10 cellular contexts compared by ENCODE assay signal in genomic region chr12:10720974-10721565, GRCh38. TPM values are rescaled to one million over a fixed set of nuclear protein-coding genes. Genes with fewer than 3 reads are reported as not detected.
A peak's percentile ranks its signal among the peaks of the same experiment; 100 is the strongest.
DNase-seq lines count a peak whose midpoint lies in the region; ATAC-seq, FAIRE-seq and TF ChIP-seq lines count a peak whose summit lies in the region.
"Had no signal": no experiment of that assay in that cellular context is flagged by ENCODE, and none has a peak within 500 bp of the region (broad histone marks: within the 10 kb centered on the region; RNA-seq: fewer than 3 reads in every experiment).

No MANE protein-coding gene starts in this region.

- H2AFZ ChIP-seq in keratinocyte (ENCODE audit: control insufficient read depth, low read length): no peak overlapping the region

- peaks cover 48% of the 10 kb centered on the region for H3K4me1 ChIP-seq in keratinocyte (ENCODE audit: control insufficient read depth, extremely low read depth, insufficient read depth, low read length)
- peaks cover 5% of the 10 kb centered on the region for H3K4me1 ChIP-seq in thymus (ENCODE audit: control insufficient read depth, insufficient read depth, low read length)

- H3K27me3 ChIP-seq in keratinocyte (ENCODE audit: control insufficient read depth, extremely low read depth, insufficient read depth, low read length): no peaks in the 10 kb centered on the region
- H3K27me3 ChIP-seq in thymus (ENCODE audit: control insufficient read depth, insufficient read depth): peaks cover 9% of the 10 kb centered on the region

- no peak for DNase-seq in activated CD4-positive, alpha-beta T cell treated with anti-CD3 and anti-CD28 coated beads, Interleukin-2, amount 10 ng/mL, durations not matched to agents 7 days and 5 days
- DNase-seq in activated CD4-positive, alpha-beta T cell treated with anti-CD3 and anti-CD28 coated beads, Interleukin-2, amount 50 U/mL, for 4 hours: no peak
- no peak for DNase-seq in activated naive CD8-positive, alpha-beta T cell treated with anti-CD3 and anti-CD28 coated beads, Interleukin-2, amount 50 U/mL, for 24 hours
- DNase-seq in keratinocyte (ENCODE audit: low read depth, low spot score) (no peak), NCI-H146 (lab: John Stamatoyannopoulos, UW) (no peak)
- DNase-seq in stimulated activated CD4-positive, alpha-beta T cell treated with anti-CD3 and anti-CD28 coated beads, Interleukin-12 subunit alpha, Interleukin-12 subunit beta, amount 100 ng/mL, for 4 hours: no peak
- DNase-seq: NCI-H1930 had no signal

- dilution Hi-C loops in keratinocyte (cut with MboI; ENCODE audit: extremely low pct_ligation_motif_present, low sequenced_read_pairs): no loop called here

- H3K9me3 ChIP-seq in keratinocyte (ENCODE audit: control insufficient read depth, low read depth, low read length) (no peaks in the 10 kb centered on the region), thymus (ENCODE audit: control insufficient read depth) (no peaks in the 10 kb centered on the region)

- H3K79me2 ChIP-seq in keratinocyte (ENCODE audit: control insufficient read depth, insufficient read depth, low read length): peaks cover 58% of the 10 kb centered on the region

- peak overlapping the region; percentile 84 for H3K4me3 Mint-ChIP-seq in activated CD4-positive, alpha-beta T cell treated with anti-CD3 and anti-CD28 coated beads, Interleukin-2, amount 10 ng/mL, durations not matched to agents 7 days and 5 days
- peak overlapping the region; percentile 97 for H3K4me3 Mint-ChIP-seq in activated naive CD8-positive, alpha-beta T cell treated with anti-CD3 and anti-CD28 coated beads, Interleukin-2, amount 50 U/mL, for 24 hours

- peaks cover 4% of the 10 kb centered on the region for H3K36me3 Mint-ChIP-seq in activated CD4-positive, alpha-beta T cell treated with anti-CD3 and anti-CD28 coated beads, Interleukin-2, amount 10 ng/mL, durations not matched to agents 7 days and 5 days (ENCODE audit: low read depth)
- H3K36me3 Mint-ChIP-seq in activated naive CD8-positive, alpha-beta T cell treated with anti-CD3 and anti-CD28 coated beads, Interleukin-2, amount 50 U/mL, for 24 hours (ENCODE audit: low read depth): peaks cover 38% of the 10 kb centered on the region
- H3K36me3 Mint-ChIP-seq: memory B cell had no signal

- ATAC-seq in activated naive CD8-positive, alpha-beta T cell treated with anti-CD3 and anti-CD28 coated beads, Interleukin-2, amount 50 U/mL, for 24 hours: no peak
- ATAC-seq in GM21360 (IDR thresholded peaks at IDR 0.05; ENCODE audit: unreplicated experiment): no peak

- POLR2A ChIA-PET in activated CD4-positive, alpha-beta T cell treated with anti-CD3 and anti-CD28 coated beads, Interleukin-2, amount 10 ng/mL, durations not matched to agents 7 days and 5 days (lab: Charles Lee): no interaction called here

- H3K9ac ChIP-seq in keratinocyte (ENCODE audit: control insufficient read depth, extremely low read depth, insufficient read depth, low read length): peak overlapping the region; percentile 100

- H3K9me1 ChIP-seq in keratinocyte (ENCODE audit: control insufficient read depth, extremely low read depth, insufficient read depth, low read length): no peaks in the 10 kb centered on the region

- H3K27me3 Mint-ChIP-seq in activated CD4-positive, alpha-beta T cell treated with anti-CD3 and anti-CD28 coated beads, Interleukin-2, amount 10 ng/mL, durations not matched to agents 7 days and 5 days: peaks cover 32% of the 10 kb centered on the region
- peaks cover 24% of the 10 kb centered on the region for H3K27me3 Mint-ChIP-seq in activated naive CD8-positive, alpha-beta T cell treated with anti-CD3 and anti-CD28 coated beads, Interleukin-2, amount 50 U/mL, for 24 hours

- TF ChIP-seq CTCF in keratinocyte (optimal IDR thresholded peaks at IDR 0.05 in 1 of 3, IDR thresholded peaks at IDR 0.05 in 1 of 3, conservative IDR thresholded peaks at IDR 0.05 in 1 of 3; ENCODE audit: extremely low read depth in 1 of 3, insufficient read depth in 2 of 3, low read length in 3 of 3): no peak

- peak; percentile 81 for FAIRE-seq in keratinocyte (lab: Jason Lieb, UNC)

- H3K36me3 ChIP-seq in keratinocyte (ENCODE audit: control insufficient read depth in 2 of 2, extremely low read depth in 1 of 2, insufficient read depth in 2 of 2, low read length in 2 of 2): no peaks in the 10 kb centered on the region
- no peaks in the 10 kb centered on the region for H3K36me3 ChIP-seq in thymus (ENCODE audit: control insufficient read depth, insufficient read depth)

- H3K4me2 ChIP-seq in keratinocyte (ENCODE audit: control insufficient read depth, extremely low read depth, insufficient read depth, low read depth, low read length): peak overlapping the region; percentile 69

- H3K4me3 ChIP-seq in keratinocyte (ENCODE audit: control insufficient read depth in 2 of 3, extremely low read depth in 1 of 3, insufficient read depth in 2 of 3, low read depth in 1 of 3, low read length in 3 of 3) (peak overlapping the region; percentile 75 to 98 (median 97)), thymus (ENCODE audit: low read length) (peak overlapping the region; percentile 53)

- H3K4me1 Mint-ChIP-seq in activated CD4-positive, alpha-beta T cell treated with anti-CD3 and anti-CD28 coated beads, Interleukin-2, amount 10 ng/mL, durations not matched to agents 7 days and 5 days: peaks cover 47% of the 10 kb centered on the region
- peaks cover 68% of the 10 kb centered on the region for H3K4me1 Mint-ChIP-seq in activated naive CD8-positive, alpha-beta T cell treated with anti-CD3 and anti-CD28 coated beads, Interleukin-2, amount 50 U/mL, for 24 hours

- 14% methylated on average over 3 of the region's 3 CpGs for WGBS in thymus

- H3K9me3 Mint-ChIP-seq in activated CD4-positive, alpha-beta T cell treated with anti-CD3 and anti-CD28 coated beads, Interleukin-2, amount 10 ng/mL, durations not matched to agents 7 days and 5 days: no peaks in the 10 kb centered on the region
- H3K9me3 Mint-ChIP-seq in activated naive CD8-positive, alpha-beta T cell treated with anti-CD3 and anti-CD28 coated beads, Interleukin-2, amount 50 U/mL, for 24 hours: no peaks in the 10 kb centered on the region
- H3K9me3 Mint-ChIP-seq: memory B cell had no signal

- H3K27ac ChIP-seq in keratinocyte (ENCODE audit: control insufficient read depth, insufficient read depth, low read length): peak overlapping the region; percentile 99
- no peak overlapping the region for H3K27ac ChIP-seq in thymus (ENCODE audit: low read depth)

- CTCF ChIA-PET in activated CD4-positive, alpha-beta T cell treated with anti-CD3 and anti-CD28 coated beads, Interleukin-2, amount 10 ng/mL, durations not matched to agents 7 days and 5 days (lab: Charles Lee): no interaction called here

- H3K27ac Mint-ChIP-seq in activated CD4-positive, alpha-beta T cell treated with anti-CD3 and anti-CD28 coated beads, Interleukin-2, amount 10 ng/mL, durations not matched to agents 7 days and 5 days: peak overlapping the region; percentile 6
- peak overlapping the region; percentile 98 for H3K27ac Mint-ChIP-seq in activated naive CD8-positive, alpha-beta T cell treated with anti-CD3 and anti-CD28 coated beads, Interleukin-2, amount 50 U/mL, for 24 hours

- H4K20me1 ChIP-seq in keratinocyte (ENCODE audit: control insufficient read depth, extremely low read depth, insufficient read depth, low read length): peaks cover 9% of the 10 kb centered on the region

RNA-seq across cellular contexts. Expression of gene YBX3, which starts 2.1 kb away (rescaled TPM):
- 10 to 100 TPM; 27.1 to 31.4 TPM for total RNA-seq in activated CD4-positive, alpha-beta T cell treated with anti-CD3 and anti-CD28 coated beads, Interleukin-2, amount 10 ng/mL, durations not matched to agents 7 days and 5 days
- polyA plus RNA-seq in keratinocyte (127 to 367 TPM (median 170 TPM) in 3 replicates), thymus (446 TPM)
- 818 TPM for polyA plus RNA-seq in keratinocyte (2011; ENCODE audit: low read depth)
- polyA plus RNA-seq in keratinocyte (2011; cell fraction: cytosol; rRNA removed): 244 and 286 TPM in 2 replicates
- polyA plus RNA-seq in keratinocyte (2011; cell fraction: nucleus; rRNA removed): 205 and 230 TPM in 2 replicates
- polyA plus RNA-seq in keratinocyte (2012; ENCODE audit: low replicate concordance): 298 and 511 TPM in 2 replicates
- polyA minus RNA-seq in keratinocyte: 135 to 368 TPM (median 136 TPM) in 3 replicates
- 140 TPM for polyA minus RNA-seq in keratinocyte (2011; cell fraction: cytosol; rRNA and poly(A)+ RNA removed)
- polyA minus RNA-seq in keratinocyte (2011; cell fraction: nucleus; rRNA and poly(A)+ RNA removed): 73.4 and 76.4 TPM in 2 replicates

RNA-seq across cellular contexts. Expression of gene STYK1, which starts 47.2 kb away (rescaled TPM):
- total RNA-seq in activated CD4-positive, alpha-beta T cell treated with anti-CD3 and anti-CD28 coated beads, Interleukin-2, amount 10 ng/mL, durations not matched to agents 7 days and 5 days: under 1 TPM; 0.17 to 0.35 TPM
- 2.0 to 2.8 TPM (median 2.3 TPM) in 3 replicates for polyA plus RNA-seq in keratinocyte
- 0.42 TPM for polyA plus RNA-seq in keratinocyte (2011; ENCODE audit: low read depth)
- polyA plus RNA-seq in keratinocyte (2011; cell fraction: cytosol; rRNA removed): 1.1 and 4.9 TPM in 2 replicates
- polyA plus RNA-seq in keratinocyte (2011; cell fraction: nucleus; rRNA removed): 2.9 and 3.7 TPM in 2 replicates
- polyA plus RNA-seq in keratinocyte (2012; ENCODE audit: low replicate concordance): 0.51 and 1.7 TPM in 2 replicates
- polyA minus RNA-seq in keratinocyte: 3.6 to 6.2 TPM (median 4.2 TPM) in 3 replicates
- polyA minus RNA-seq in keratinocyte (2011; cell fraction: cytosol; rRNA and poly(A)+ RNA removed): 0.58 TPM
- polyA minus RNA-seq in keratinocyte (2011; cell fraction: nucleus; rRNA and poly(A)+ RNA removed): 2.6 and 3.1 TPM in 2 replicates
- polyA plus RNA-seq in thymus: 0.62 TPM
